ENCODE assay signal across 1 cellular context in genomic region chr3:50250514-50250913, GRCh38.
TF ChIP-seq lines count a peak whose summit lies in the region.

No MANE protein-coding gene starts in this region.

TF ChIP-seq in HEK293, 187 proteins besides CTCF, POLR2A, EP300 and RAD21 (continued from another document):
- TF ChIP-seq ZNF24 (tag by site-specific recombination; IDR thresholded peaks at IDR 0.05) (no peak), ZNF138 (tag by site-specific recombination; IDR thresholded peaks at IDR 0.05; ENCODE audit: borderline replicate concordance) (no peak), ZNF148 (tag by site-specific recombination; IDR thresholded peaks at IDR 0.05; ENCODE audit: borderline replicate concordance) (no peak), HOXC10 (CRISPR knock-in tag; IDR thresholded peaks at IDR 0.05) (no peak)
- TF ChIP-seq, protein P1, sequence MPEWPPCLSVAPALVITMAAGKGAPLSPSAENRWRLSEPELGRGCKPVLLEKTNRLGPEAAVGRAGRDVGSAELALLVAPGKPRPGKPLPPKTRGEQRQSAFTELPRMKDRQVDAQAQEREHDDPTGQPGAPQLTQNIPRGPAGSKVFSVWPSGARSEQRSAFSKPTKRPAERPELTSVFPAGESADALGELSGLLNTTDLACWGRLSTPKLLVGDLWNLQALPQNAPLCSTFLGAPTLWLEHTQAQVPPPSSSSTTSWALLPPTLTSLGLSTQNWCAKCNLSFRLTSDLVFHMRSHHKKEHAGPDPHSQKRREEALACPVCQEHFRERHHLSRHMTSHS (tag by site-specific recombination; IDR thresholded peaks at IDR 0.05): no peak
